ENCODE assay signal across 8 cellular contexts in genomic region chr15:63044645-63045437, GRCh38. TPM values are rescaled to one million over a fixed set of nuclear protein-coding genes. Genes with fewer than 3 reads are reported as not detected.
A peak's percentile ranks its signal among the peaks of the same experiment; 100 is the strongest.
DNase-seq lines count a peak whose midpoint lies in the region; ATAC-seq, FAIRE-seq and TF ChIP-seq lines count a peak whose summit lies in the region.

No MANE protein-coding gene starts in this region.

- no peak for TF ChIP-seq CTCF in GM13977 (IDR thresholded peaks at IDR 0.05; ENCODE audit: extremely low read depth, insufficient read depth, missing control alignments)
- no peak for TF ChIP-seq CTCF in astrocyte (IDR thresholded peaks at IDR 0.05; ENCODE audit: insufficient read depth, low read depth, low read length)
- no peak for TF ChIP-seq CTCF in sigmoid colon (IDR thresholded peaks at IDR 0.05)

- TF ChIP-seq POLR2A in sigmoid colon (IDR thresholded peaks at IDR 0.05), result peak; percentile 79 to 83

- peak; percentile 36 for DNase-seq in GM13977 (ENCODE audit: low spot score)
- DNase-seq in astrocyte (ENCODE audit: low read depth), result peak; percentile 62
- no peak for DNase-seq in iPS DF 6.9 (ENCODE audit: low read depth, low spot score)
- peak; percentile 87 for DNase-seq in sigmoid colon
- DNase-seq in iPS-NIHi7 (ENCODE audit: extremely low spot score), result no peak
- no peak for DNase-seq in activated CD8-positive, alpha-beta memory T cell treated with anti-CD3 and anti-CD28 coated beads for 24 hours
- no peak for DNase-seq in effector memory CD4-positive, alpha-beta T cell
- no peak for DNase-seq in stimulated activated effector memory CD8-positive, alpha-beta T cell treated with anti-CD3 and anti-CD28 coated beads, Interleukin-12 subunit alpha, Interleukin-12 subunit beta, amount 100 ng/mL, for 72 hours (ENCODE audit: low spot score in 2 of 2)

- in situ Hi-C loops in GM13977 (cut with MboI; ENCODE audit: low pct_unique_long_range_greater_than_20kb, low sequenced_read_pairs, unreplicated experiment), result no loop called here

- peaks cover 83% of the 10 kb centered on the region for H3K79me2 ChIP-seq in astrocyte (ENCODE audit: insufficient read depth, low read length)

- no peak for FAIRE-seq in astrocyte (lab: Jason Lieb, UNC)

- H3K36me3 ChIP-seq in astrocyte (ENCODE audit: insufficient read depth, low read length) (peaks cover 47% of the 10 kb centered on the region), iPS DF 6.9 (ENCODE audit: control insufficient read depth, insufficient read depth, low read length) (peaks cover 14% of the 10 kb centered on the region), sigmoid colon (peaks cover 15 to 48% (median 22%) of the 10 kb centered on the region in 4 donors)
- H3K36me3 ChIP-seq in effector memory CD4-positive, alpha-beta T cell (ENCODE audit: control insufficient read depth, insufficient read depth, low read length), result no peaks in the 10 kb centered on the region

- WGBS in iPS DF 6.9 (ENCODE audit: insufficient coverage, insufficient read length), result no CpG with 5 or more reads among the region's 6 CpGs
- 48% methylated on average over 6 of the region's 6 CpGs for WGBS in sigmoid colon, 2 donors

- H3K27me3 ChIP-seq in astrocyte (ENCODE audit: insufficient read depth, low read length) (no peaks in the 10 kb centered on the region), iPS DF 6.9 (ENCODE audit: control insufficient read depth, insufficient read depth, low read length) (no peaks in the 10 kb centered on the region), sigmoid colon (no peaks in the 10 kb centered on the region)
- peaks cover 45% of the 10 kb centered on the region for H3K27me3 ChIP-seq in effector memory CD4-positive, alpha-beta T cell (replicated peaks; ENCODE audit: control insufficient read depth, insufficient read depth, low read length, poor library complexity, severe bottlenecking)

- intact Hi-C loops in sigmoid colon (cut with DNase I), result loop anchor here (5.0 kb wide), 2 partner anchors 168 to 263 kb away; no protein-coding TSS in a partner anchor

- H3K9me3 ChIP-seq in astrocyte (ENCODE audit: insufficient read depth, low read depth, low read length), result peaks cover under 1% of the 10 kb centered on the region
- H3K9me3 ChIP-seq in iPS DF 6.9 (ENCODE audit: control insufficient read depth, insufficient read depth, low read length), result no peaks in the 10 kb centered on the region
- H3K9me3 ChIP-seq in sigmoid colon, result no peaks in the 10 kb centered on the region
- H3K9me3 ChIP-seq in effector memory CD4-positive, alpha-beta T cell (ENCODE audit: control insufficient read depth, low read length), result no peaks in the 10 kb centered on the region

- H3K36me3 Mint-ChIP-seq in astrocyte (ENCODE audit: low read depth, unreplicated experiment), result peaks cover 41% of the 10 kb centered on the region
- H3K36me3 Mint-ChIP-seq in stimulated activated effector memory CD8-positive, alpha-beta T cell treated with anti-CD3 and anti-CD28 coated beads, Interleukin-12 subunit alpha, Interleukin-12 subunit beta, amount 100 ng/mL, for 72 hours, result peaks cover 6% of the 10 kb centered on the region

- H3K4me3 ChIP-seq in astrocyte (ENCODE audit: insufficient read depth, low read depth, low read length), result peak overlapping the region; percentile 99
- peak overlapping the region; percentile 75; the same call in 1 of the 2 replicates for H3K4me3 ChIP-seq in iPS DF 6.9 (ENCODE audit: low read length)
- H3K4me3 ChIP-seq in sigmoid colon, result peak overlapping the region; percentile 78 to 90 (median 87)
- H3K4me3 ChIP-seq in effector memory CD4-positive, alpha-beta T cell (ENCODE audit: insufficient read depth, low read depth, low read length, poor library complexity, severe bottlenecking), result no peak overlapping the region

- peak overlapping the region; percentile 99 for H3K27ac Mint-ChIP-seq in astrocyte (ENCODE audit: unreplicated experiment)
- H3K27ac Mint-ChIP-seq in stimulated activated effector memory CD8-positive, alpha-beta T cell treated with anti-CD3 and anti-CD28 coated beads, Interleukin-12 subunit alpha, Interleukin-12 subunit beta, amount 100 ng/mL, for 72 hours, result no peak overlapping the region

- H4K20me1 ChIP-seq in astrocyte (ENCODE audit: insufficient read depth, low read length), result peaks cover 68% of the 10 kb centered on the region

- no peak for TF ChIP-seq EP300 in sigmoid colon (IDR thresholded peaks at IDR 0.05)

- H3K4me2 ChIP-seq in astrocyte (ENCODE audit: low read length), result peak overlapping the region; percentile 92

- ATAC-seq in stimulated activated effector memory CD8-positive, alpha-beta T cell treated with anti-CD3 and anti-CD28 coated beads, Interleukin-12 subunit alpha, Interleukin-12 subunit beta, amount 100 ng/mL, for 72 hours, result no peak

- peak overlapping the region; percentile 95 for H3K4me3 Mint-ChIP-seq in astrocyte (ENCODE audit: unreplicated experiment)
- no peak overlapping the region for H3K4me3 Mint-ChIP-seq in stimulated activated effector memory CD8-positive, alpha-beta T cell treated with anti-CD3 and anti-CD28 coated beads, Interleukin-12 subunit alpha, Interleukin-12 subunit beta, amount 100 ng/mL, for 72 hours

- H3K27ac ChIP-seq in astrocyte (ENCODE audit: low read depth, low read length) (peak overlapping the region; percentile 92), iPS DF 6.9 (ENCODE audit: low read length) (no peak overlapping the region), sigmoid colon (peak overlapping the region; percentile 97 to 99 (median 98))
- H3K27ac ChIP-seq in effector memory CD4-positive, alpha-beta T cell (ENCODE audit: insufficient read depth, low read length, poor library complexity, severe bottlenecking), result no peak overlapping the region

- H3K27me3 Mint-ChIP-seq in astrocyte (ENCODE audit: low read depth, unreplicated experiment), result no peaks in the 10 kb centered on the region

- H2AFZ ChIP-seq in astrocyte (ENCODE audit: low read depth, low read length), result no peak overlapping the region

- H3K9me3 Mint-ChIP-seq in astrocyte (ENCODE audit: unreplicated experiment), result no peaks in the 10 kb centered on the region
- no peaks in the 10 kb centered on the region for H3K9me3 Mint-ChIP-seq in stimulated activated effector memory CD8-positive, alpha-beta T cell treated with anti-CD3 and anti-CD28 coated beads, Interleukin-12 subunit alpha, Interleukin-12 subunit beta, amount 100 ng/mL, for 72 hours

- H3K9ac ChIP-seq in astrocyte (ENCODE audit: low read length), result peak overlapping the region; percentile 100

- H3K4me1 Mint-ChIP-seq in astrocyte (ENCODE audit: low read depth, unreplicated experiment), result peaks cover 21% of the 10 kb centered on the region
- H3K4me1 Mint-ChIP-seq in stimulated activated effector memory CD8-positive, alpha-beta T cell treated with anti-CD3 and anti-CD28 coated beads, Interleukin-12 subunit alpha, Interleukin-12 subunit beta, amount 100 ng/mL, for 72 hours, result peaks cover 34% of the 10 kb centered on the region

- peaks cover 40% of the 10 kb centered on the region for H3K4me1 ChIP-seq in astrocyte (ENCODE audit: insufficient read depth, low read length)
- H3K4me1 ChIP-seq in iPS DF 6.9 (ENCODE audit: control insufficient read depth, insufficient read depth, low read length), result peaks cover 5% of the 10 kb centered on the region
- H3K4me1 ChIP-seq in sigmoid colon, result peaks cover 0 to 31% (median 17%) of the 10 kb centered on the region in 4 donors
- H3K4me1 ChIP-seq in effector memory CD4-positive, alpha-beta T cell (ENCODE audit: control insufficient read depth, insufficient read depth, low read length, poor library complexity, severe bottlenecking), result peaks cover 25% of the 10 kb centered on the region

RNA-seq across cellular contexts. Expression of gene TPM1, which starts 2.3 kb away (rescaled TPM):
- total RNA-seq in astrocyte (2,922 and 3,062 TPM in 2 replicates), sigmoid colon (1,000 to 10,000 TPM; 2,634 to 4,179 (median 3,850) TPM)
- 100 to 1,000 TPM; 438 to 950 (median 563) TPM for polyA plus RNA-seq in sigmoid colon

Comparison
In these comparisons a context has a peak if more than half of its experiments do, and no peak if none do; other contexts are left out.
1. DNase-seq: peak in GM13977 (single experiment), astrocyte (single experiment) and sigmoid colon (single experiment); none in iPS DF 6.9 (single experiment), iPS-NIHi7 (single experiment), activated CD8-positive, alpha-beta memory T cell treated with anti-CD3 and anti-CD28 coated beads for 24 hours (single experiment), effector memory CD4-positive, alpha-beta T cell (0 of 3) and stimulated activated effector memory CD8-positive, alpha-beta T cell treated with anti-CD3 and anti-CD28 coated beads, Interleukin-12 subunit alpha, Interleukin-12 subunit beta, amount 100 ng/mL, for 72 hours (0 of 2).
2. H3K27ac ChIP-seq: peak in astrocyte (single experiment) and sigmoid colon (4 of 4); none in iPS DF 6.9 (single experiment) and effector memory CD4-positive, alpha-beta T cell (single experiment).